2 cellular contexts compared by ENCODE assay signal in the genomic region with DNA sequence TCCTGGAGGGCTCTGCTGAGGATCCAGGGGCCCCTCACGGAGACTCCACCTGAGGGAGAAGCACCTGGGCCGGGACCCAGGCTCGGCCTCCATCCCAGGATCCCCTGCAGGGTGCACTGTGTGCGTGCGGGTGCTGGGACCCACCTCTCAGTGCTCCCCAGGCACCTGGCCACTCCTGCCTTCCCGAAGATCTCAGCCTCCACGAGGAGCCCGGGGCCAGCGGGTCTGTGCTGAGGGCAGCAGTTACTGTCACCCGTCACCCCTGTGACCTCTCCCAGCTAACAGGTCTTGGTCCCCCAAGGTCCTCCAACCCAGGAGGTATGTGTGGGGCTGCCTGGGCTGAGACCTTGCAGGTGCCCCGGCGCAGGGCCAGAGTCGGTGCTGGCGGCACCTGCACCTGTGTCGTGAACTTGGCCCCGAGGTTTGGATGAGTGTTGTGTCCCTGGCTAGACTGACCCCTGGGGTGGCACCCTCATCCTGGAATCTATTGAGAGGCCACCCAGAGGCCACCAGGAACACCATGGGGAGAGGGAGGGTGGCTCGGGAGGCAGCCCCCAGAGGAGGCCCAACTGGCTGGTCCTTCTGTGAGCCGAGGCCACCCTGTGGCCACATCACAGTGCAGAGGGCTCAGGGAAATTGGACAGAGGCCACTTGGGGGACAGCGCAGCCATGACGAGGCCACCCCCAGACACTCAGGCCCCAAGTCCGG.
TF ChIP-seq lines count a peak whose summit lies in the region.

No MANE protein-coding gene starts in this region.

TF ChIP-seq in SK-N-SH, 30 proteins besides CTCF, POLR2A, EP300 and RAD21 (continued from another document):
- TF ChIP-seq, protein P1, sequence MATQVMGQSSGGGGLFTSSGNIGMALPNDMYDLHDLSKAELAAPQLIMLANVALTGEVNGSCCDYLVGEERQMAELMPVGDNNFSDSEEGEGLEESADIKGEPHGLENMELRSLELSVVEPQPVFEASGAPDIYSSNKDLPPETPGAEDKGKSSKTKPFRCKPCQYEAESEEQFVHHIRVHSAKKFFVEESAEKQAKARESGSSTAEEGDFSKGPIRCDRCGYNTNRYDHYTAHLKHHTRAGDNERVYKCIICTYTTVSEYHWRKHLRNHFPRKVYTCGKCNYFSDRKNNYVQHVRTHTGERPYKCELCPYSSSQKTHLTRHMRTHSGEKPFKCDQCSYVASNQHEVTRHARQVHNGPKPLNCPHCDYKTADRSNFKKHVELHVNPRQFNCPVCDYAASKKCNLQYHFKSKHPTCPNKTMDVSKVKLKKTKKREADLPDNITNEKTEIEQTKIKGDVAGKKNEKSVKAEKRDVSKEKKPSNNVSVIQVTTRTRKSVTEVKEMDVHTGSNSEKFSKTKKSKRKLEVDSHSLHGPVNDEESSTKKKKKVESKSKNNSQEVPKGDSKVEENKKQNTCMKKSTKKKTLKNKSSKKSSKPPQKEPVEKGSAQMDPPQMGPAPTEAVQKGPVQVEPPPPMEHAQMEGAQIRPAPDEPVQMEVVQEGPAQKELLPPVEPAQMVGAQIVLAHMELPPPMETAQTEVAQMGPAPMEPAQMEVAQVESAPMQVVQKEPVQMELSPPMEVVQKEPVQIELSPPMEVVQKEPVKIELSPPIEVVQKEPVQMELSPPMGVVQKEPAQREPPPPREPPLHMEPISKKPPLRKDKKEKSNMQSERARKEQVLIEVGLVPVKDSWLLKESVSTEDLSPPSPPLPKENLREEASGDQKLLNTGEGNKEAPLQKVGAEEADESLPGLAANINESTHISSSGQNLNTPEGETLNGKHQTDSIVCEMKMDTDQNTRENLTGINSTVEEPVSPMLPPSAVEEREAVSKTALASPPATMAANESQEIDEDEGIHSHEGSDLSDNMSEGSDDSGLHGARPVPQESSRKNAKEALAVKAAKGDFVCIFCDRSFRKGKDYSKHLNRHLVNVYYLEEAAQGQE (IDR thresholded peaks at IDR 0.05; ENCODE audit: low read depth, low read length), result no peak
- TF ChIP-seq GATA2 (CRISPR knock-in tag; IDR thresholded peaks at IDR 0.05), result no peak
- no peak for TF ChIP-seq POLR2AphosphoS5 (IDR thresholded peaks at IDR 0.05; ENCODE audit: low read depth, low read length)
- TF ChIP-seq, protein P2, sequence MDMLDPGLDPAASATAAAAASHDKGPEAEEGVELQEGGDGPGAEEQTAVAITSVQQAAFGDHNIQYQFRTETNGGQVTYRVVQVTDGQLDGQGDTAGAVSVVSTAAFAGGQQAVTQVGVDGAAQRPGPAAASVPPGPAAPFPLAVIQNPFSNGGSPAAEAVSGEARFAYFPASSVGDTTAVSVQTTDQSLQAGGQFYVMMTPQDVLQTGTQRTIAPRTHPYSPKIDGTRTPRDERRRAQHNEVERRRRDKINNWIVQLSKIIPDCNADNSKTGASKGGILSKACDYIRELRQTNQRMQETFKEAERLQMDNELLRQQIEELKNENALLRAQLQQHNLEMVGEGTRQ (IDR thresholded peaks at IDR 0.05; ENCODE audit: borderline replicate concordance, low read depth, low read length), result no peak

TF ChIP-seq in SK-N-SH treated with all-trans-retinoic acid at 6 μM for 48 hours, 23 proteins besides CTCF, POLR2A, EP300 and RAD21 (continued from another document):
- no peak for TF ChIP-seq ZFP3 (CRISPR knock-in tag; IDR thresholded peaks at IDR 0.05)
- TF ChIP-seq, protein P3, sequence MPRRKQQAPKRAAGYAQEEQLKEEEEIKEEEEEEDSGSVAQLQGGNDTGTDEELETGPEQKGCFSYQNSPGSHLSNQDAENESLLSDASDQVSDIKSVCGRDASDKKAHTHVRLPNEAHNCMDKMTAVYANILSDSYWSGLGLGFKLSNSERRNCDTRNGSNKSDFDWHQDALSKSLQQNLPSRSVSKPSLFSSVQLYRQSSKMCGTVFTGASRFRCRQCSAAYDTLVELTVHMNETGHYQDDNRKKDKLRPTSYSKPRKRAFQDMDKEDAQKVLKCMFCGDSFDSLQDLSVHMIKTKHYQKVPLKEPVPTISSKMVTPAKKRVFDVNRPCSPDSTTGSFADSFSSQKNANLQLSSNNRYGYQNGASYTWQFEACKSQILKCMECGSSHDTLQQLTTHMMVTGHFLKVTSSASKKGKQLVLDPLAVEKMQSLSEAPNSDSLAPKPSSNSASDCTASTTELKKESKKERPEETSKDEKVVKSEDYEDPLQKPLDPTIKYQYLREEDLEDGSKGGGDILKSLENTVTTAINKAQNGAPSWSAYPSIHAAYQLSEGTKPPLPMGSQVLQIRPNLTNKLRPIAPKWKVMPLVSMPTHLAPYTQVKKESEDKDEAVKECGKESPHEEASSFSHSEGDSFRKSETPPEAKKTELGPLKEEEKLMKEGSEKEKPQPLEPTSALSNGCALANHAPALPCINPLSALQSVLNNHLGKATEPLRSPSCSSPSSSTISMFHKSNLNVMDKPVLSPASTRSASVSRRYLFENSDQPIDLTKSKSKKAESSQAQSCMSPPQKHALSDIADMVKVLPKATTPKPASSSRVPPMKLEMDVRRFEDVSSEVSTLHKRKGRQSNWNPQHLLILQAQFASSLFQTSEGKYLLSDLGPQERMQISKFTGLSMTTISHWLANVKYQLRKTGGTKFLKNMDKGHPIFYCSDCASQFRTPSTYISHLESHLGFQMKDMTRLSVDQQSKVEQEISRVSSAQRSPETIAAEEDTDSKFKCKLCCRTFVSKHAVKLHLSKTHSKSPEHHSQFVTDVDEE (CRISPR knock-in tag; IDR thresholded peaks at IDR 0.05), result no peak
